11 cellular contexts compared by ENCODE assay signal in genomic region chr2:99880148-99880983, GRCh38.
A peak's percentile ranks its signal among the peaks of the same experiment; 100 is the strongest.
DNase-seq lines count a peak whose midpoint lies in the region; ATAC-seq and TF ChIP-seq lines count a peak whose summit lies in the region.
"Had no signal": no experiment of that assay in that cellular context is flagged by ENCODE, and none has a peak within 500 bp of the region (broad histone marks: within the 10 kb centered on the region; RNA-seq: fewer than 3 reads in every experiment).

No MANE protein-coding gene starts in this region.

- H3K9me2 ChIP-seq in GM23338 (ENCODE audit: insufficient read depth): peaks cover 5% of the 10 kb centered on the region; the same call in 1 of the 2 replicates

- TF ChIP-seq CTCF in AG10803 (conservative IDR thresholded peaks at IDR 0.05; ENCODE audit: low read length): no peak
- TF ChIP-seq CTCF in brain (conservative IDR thresholded peaks at IDR 0.05): no peak
- TF ChIP-seq CTCF in GM23338 (conservative IDR thresholded peaks at IDR 0.05; ENCODE audit: low read depth in 2 of 2): no peak

- H3K9me3 ChIP-seq in mesenchymal stem cell (ENCODE audit: control insufficient read depth, low read length): no peaks in the 10 kb centered on the region
- H3K9me3 ChIP-seq: psoas muscle had no signal

- H4K8ac ChIP-seq in mesenchymal stem cell (ENCODE audit: low read length): peak overlapping the region; percentile 64

- peak; percentile 55 for DNase-seq in AG10803 (ENCODE audit: low read depth)
- DNase-seq in LHCN-M2 (ENCODE audit: low read depth): peak; percentile 60
- DNase-seq in mesenchymal stem cell: peak; percentile 96
- no peak for DNase-seq in GM23338 (ENCODE audit: low spot score)
- no peak for DNase-seq in mucosa of gallbladder (ENCODE audit: low spot score)
- DNase-seq in DMS79 (lab: John Stamatoyannopoulos, UW): no peak
- DNase-seq: NCI-H187, psoas muscle had no signal

- H4K91ac ChIP-seq in mesenchymal stem cell (ENCODE audit: low read length): peak overlapping the region; percentile 87

- H3K27me3 ChIP-seq in mesenchymal stem cell (ENCODE audit: control insufficient read depth in 1 of 2, insufficient read depth in 1 of 2, low read length in 2 of 2): peaks cover 0 to 2% of the 10 kb centered on the region in 2 experiments
- H3K27me3 ChIP-seq in GM23338 (ENCODE audit: insufficient read depth): no peaks in the 10 kb centered on the region
- H3K27me3 ChIP-seq: hepatocyte had no signal

- H3K27ac ChIP-seq in mesenchymal stem cell (ENCODE audit: low read length, poor library complexity, severe bottlenecking): peak overlapping the region; percentile 98
- H3K27ac ChIP-seq in GM23338 (ENCODE audit: low read depth): no peak overlapping the region
- H3K27ac ChIP-seq: hepatocyte, psoas muscle had no signal

- peak overlapping the region; percentile 78 for H2AK5ac ChIP-seq in mesenchymal stem cell (ENCODE audit: low read length, severe bottlenecking)

- no peak overlapping the region for H3K4me3 ChIP-seq in AG10803 (ENCODE audit: low read length)
- H3K4me3 ChIP-seq in mesenchymal stem cell (ENCODE audit: insufficient read depth in 1 of 2, low read depth in 1 of 2, low read length in 2 of 2): no peak overlapping the region
- no peak overlapping the region for H3K4me3 ChIP-seq in GM23338
- H3K4me3 ChIP-seq: hepatocyte, psoas muscle had no signal

- no peaks in the 10 kb centered on the region for H3F3A ChIP-seq in GM23338 (replicated peaks; ENCODE audit: low read depth)

- no peaks in the 10 kb centered on the region for H3K36me3 ChIP-seq in mesenchymal stem cell (ENCODE audit: control insufficient read depth in 1 of 2, insufficient read depth in 2 of 2, low read depth in 1 of 2, low read length in 2 of 2)
- H3K36me3 ChIP-seq in GM23338 (ENCODE audit: insufficient read depth): no peaks in the 10 kb centered on the region

- H3K14ac ChIP-seq in mesenchymal stem cell (ENCODE audit: low read length in 2 of 2): no peak overlapping the region

- peak overlapping the region; percentile 88 for H2BK120ac ChIP-seq in mesenchymal stem cell (ENCODE audit: low read depth, low read length)

- peak overlapping the region; percentile 69 to 98 for H2BK12ac ChIP-seq in mesenchymal stem cell (ENCODE audit: low read length in 2 of 2)

- no peaks in the 10 kb centered on the region for H3K79me2 ChIP-seq in GM23338 (replicated peaks; ENCODE audit: insufficient read depth)
- H3K79me2 ChIP-seq: hepatocyte had no signal

- H3K4me2 ChIP-seq in mesenchymal stem cell (ENCODE audit: low read length, poor library complexity, severe bottlenecking): peak overlapping the region; percentile 44
- H3K4me2 ChIP-seq in GM23338: no peak overlapping the region

- no peak overlapping the region for H3K9ac ChIP-seq in mesenchymal stem cell (ENCODE audit: low read length)

- H3K27me3 Mint-ChIP-seq in brain: no peaks in the 10 kb centered on the region
- no peaks in the 10 kb centered on the region for H3K27me3 Mint-ChIP-seq in GM23338 (ENCODE audit: insufficient read depth, low read depth, poor library complexity)

- no peaks in the 10 kb centered on the region for H4K20me1 ChIP-seq in GM23338 (replicated peaks; ENCODE audit: insufficient read depth)

- H3K79me1 ChIP-seq in mesenchymal stem cell (replicated peaks; ENCODE audit: low read length, poor library complexity, severe bottlenecking): peaks cover 23% of the 10 kb centered on the region

- H3K4me3 Mint-ChIP-seq in brain (peak overlapping the region; percentile 55 to 75 (median 67)), GM23338 (no peak overlapping the region)

- H3K23ac ChIP-seq in mesenchymal stem cell (ENCODE audit: low read length in 2 of 2): peak overlapping the region in 1 of 2 experiments; percentile 14

- H3K36me3 Mint-ChIP-seq in brain: no peaks in the 10 kb centered on the region
- no peaks in the 10 kb centered on the region for H3K36me3 Mint-ChIP-seq in GM23338 (ENCODE audit: low read depth)

- peak overlapping the region; percentile 50 for H2BK15ac ChIP-seq in mesenchymal stem cell (ENCODE audit: low read depth, poor library complexity, severe bottlenecking)

- H2AFZ ChIP-seq in mesenchymal stem cell (ENCODE audit: low read depth, low read length) (peak overlapping the region; percentile 11), GM23338 (no peak overlapping the region)
- H2AFZ ChIP-seq: hepatocyte had no signal

- no peaks in the 10 kb centered on the region for H3K9me3 Mint-ChIP-seq in brain
- no peaks in the 10 kb centered on the region for H3K9me3 Mint-ChIP-seq in GM23338

- peak overlapping the region; percentile 81 to 96 for H3K18ac ChIP-seq in mesenchymal stem cell (ENCODE audit: low read depth in 1 of 2, low read length in 2 of 2)

- ATAC-seq in GM19455 (IDR thresholded peaks at IDR 0.05; ENCODE audit: unreplicated experiment) (no peak), GM23338 (no peak)
- ATAC-seq: psoas muscle had no signal

- H3K4me1 ChIP-seq in mesenchymal stem cell (ENCODE audit: control insufficient read depth, insufficient read depth, low read depth, low read length): peaks cover 14% of the 10 kb centered on the region
- H3K4me1 ChIP-seq in GM23338 (ENCODE audit: insufficient read depth): peaks cover 9% of the 10 kb centered on the region; the same call in 1 of the 2 replicates
- H3K4me1 ChIP-seq: psoas muscle had no signal

- peak overlapping the region; percentile 46 for H2BK5ac ChIP-seq in mesenchymal stem cell (ENCODE audit: low read depth, low read length, poor library complexity, severe bottlenecking)

- H3K4me1 Mint-ChIP-seq in brain (peaks cover 98% of the 10 kb centered on the region), GM23338 (peaks cover 17% of the 10 kb centered on the region)

- H3K4ac ChIP-seq in mesenchymal stem cell (ENCODE audit: low read depth in 1 of 2, low read length in 2 of 2): peak overlapping the region; percentile 62 to 98

- H3K27ac Mint-ChIP-seq in brain: peak overlapping the region; percentile 75 to 97 (median 93)
- no peak overlapping the region for H3K27ac Mint-ChIP-seq in GM23338

- 12% methylated on average over 14 of the region's 17 CpGs for WGBS in mesenchymal stem cell

TF ChIP-seq in GM23338, 12 proteins besides CTCF, POLR2A, EP300 and RAD21 (continues in another document):
- no peak for TF ChIP-seq EZH2phosphoT487 (IDR thresholded peaks at IDR 0.05; ENCODE audit: unreplicated experiment)
- TF ChIP-seq NANOG (IDR thresholded peaks at IDR 0.05; ENCODE audit: borderline replicate concordance): no peak
- no peak for TF ChIP-seq JUNB (IDR thresholded peaks at IDR 0.05; ENCODE audit: unreplicated experiment)
- TF ChIP-seq, protein P1, sequence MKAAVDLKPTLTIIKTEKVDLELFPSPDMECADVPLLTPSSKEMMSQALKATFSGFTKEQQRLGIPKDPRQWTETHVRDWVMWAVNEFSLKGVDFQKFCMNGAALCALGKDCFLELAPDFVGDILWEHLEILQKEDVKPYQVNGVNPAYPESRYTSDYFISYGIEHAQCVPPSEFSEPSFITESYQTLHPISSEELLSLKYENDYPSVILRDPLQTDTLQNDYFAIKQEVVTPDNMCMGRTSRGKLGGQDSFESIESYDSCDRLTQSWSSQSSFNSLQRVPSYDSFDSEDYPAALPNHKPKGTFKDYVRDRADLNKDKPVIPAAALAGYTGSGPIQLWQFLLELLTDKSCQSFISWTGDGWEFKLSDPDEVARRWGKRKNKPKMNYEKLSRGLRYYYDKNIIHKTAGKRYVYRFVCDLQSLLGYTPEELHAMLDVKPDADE (IDR thresholded peaks at IDR 0.05): no peak
- TF ChIP-seq CREB1 (CRISPR knock-in tag; IDR thresholded peaks at IDR 0.05; ENCODE audit: low read depth): no peak
- no peak for TF ChIP-seq ZNF114 (CRISPR knock-in tag; IDR thresholded peaks at IDR 0.05)
- TF ChIP-seq STAT1 (IDR thresholded peaks at IDR 0.05; ENCODE audit: unreplicated experiment): no peak
- no peak for TF ChIP-seq EZH2 (IDR thresholded peaks at IDR 0.05; ENCODE audit: low read depth, unreplicated experiment)
- no peak for TF ChIP-seq POLR2AphosphoS5 (IDR thresholded peaks at IDR 0.05; ENCODE audit: low read depth)
- TF ChIP-seq ZNF331 (CRISPR knock-in tag; IDR thresholded peaks at IDR 0.05; ENCODE audit: low read depth): no peak
- TF ChIP-seq, protein P2, sequence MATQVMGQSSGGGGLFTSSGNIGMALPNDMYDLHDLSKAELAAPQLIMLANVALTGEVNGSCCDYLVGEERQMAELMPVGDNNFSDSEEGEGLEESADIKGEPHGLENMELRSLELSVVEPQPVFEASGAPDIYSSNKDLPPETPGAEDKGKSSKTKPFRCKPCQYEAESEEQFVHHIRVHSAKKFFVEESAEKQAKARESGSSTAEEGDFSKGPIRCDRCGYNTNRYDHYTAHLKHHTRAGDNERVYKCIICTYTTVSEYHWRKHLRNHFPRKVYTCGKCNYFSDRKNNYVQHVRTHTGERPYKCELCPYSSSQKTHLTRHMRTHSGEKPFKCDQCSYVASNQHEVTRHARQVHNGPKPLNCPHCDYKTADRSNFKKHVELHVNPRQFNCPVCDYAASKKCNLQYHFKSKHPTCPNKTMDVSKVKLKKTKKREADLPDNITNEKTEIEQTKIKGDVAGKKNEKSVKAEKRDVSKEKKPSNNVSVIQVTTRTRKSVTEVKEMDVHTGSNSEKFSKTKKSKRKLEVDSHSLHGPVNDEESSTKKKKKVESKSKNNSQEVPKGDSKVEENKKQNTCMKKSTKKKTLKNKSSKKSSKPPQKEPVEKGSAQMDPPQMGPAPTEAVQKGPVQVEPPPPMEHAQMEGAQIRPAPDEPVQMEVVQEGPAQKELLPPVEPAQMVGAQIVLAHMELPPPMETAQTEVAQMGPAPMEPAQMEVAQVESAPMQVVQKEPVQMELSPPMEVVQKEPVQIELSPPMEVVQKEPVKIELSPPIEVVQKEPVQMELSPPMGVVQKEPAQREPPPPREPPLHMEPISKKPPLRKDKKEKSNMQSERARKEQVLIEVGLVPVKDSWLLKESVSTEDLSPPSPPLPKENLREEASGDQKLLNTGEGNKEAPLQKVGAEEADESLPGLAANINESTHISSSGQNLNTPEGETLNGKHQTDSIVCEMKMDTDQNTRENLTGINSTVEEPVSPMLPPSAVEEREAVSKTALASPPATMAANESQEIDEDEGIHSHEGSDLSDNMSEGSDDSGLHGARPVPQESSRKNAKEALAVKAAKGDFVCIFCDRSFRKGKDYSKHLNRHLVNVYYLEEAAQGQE (IDR thresholded peaks at IDR 0.05; ENCODE audit: unreplicated experiment): no peak

Comparison
In these comparisons a context has a peak if more than half of its experiments do, and no peak if none do; other contexts are left out.
1. DNase-seq: peak in AG10803 (single experiment), LHCN-M2 (single experiment) and mesenchymal stem cell (single experiment); none in GM23338 (single experiment), mucosa of gallbladder (single experiment) and DMS79 (single experiment).